9 cellular contexts compared by ENCODE assay signal in genomic region chr9:99259231-99259918, GRCh38. TPM values are rescaled to one million over a fixed set of nuclear protein-coding genes. Genes with fewer than 3 reads are reported as not detected.
DNase-seq lines count a peak whose midpoint lies in the region; ATAC-seq, FAIRE-seq and TF ChIP-seq lines count a peak whose summit lies in the region.
"Had no signal": no experiment of that assay in that cellular context is flagged by ENCODE, and none has a peak within 500 bp of the region (broad histone marks: within the 10 kb centered on the region; RNA-seq: fewer than 3 reads in every experiment).

No MANE protein-coding gene starts in this region.

- H3K9me3 Mint-ChIP-seq in chondrocyte (ENCODE audit: low read depth) = no peaks in the 10 kb centered on the region

- CTCF ChIA-PET in AG04449 (lab: Yijun Ruan, JAX) = interaction anchor here (0.8 to 2.2 kb wide), 4 partner anchors 10 to 751 kb away, joined by 3 to 7 read pairs (median 3); no protein-coding TSS in a partner anchor

- peaks cover 9% of the 10 kb centered on the region for H3K27me3 Mint-ChIP-seq in T-helper 17 cell
- H3K27me3 Mint-ChIP-seq in chondrocyte (ENCODE audit: low read depth) = no peaks in the 10 kb centered on the region

- H3K4me3 Mint-ChIP-seq in T-helper 17 cell (no peak overlapping the region), chondrocyte (ENCODE audit: unreplicated experiment) (peak overlapping the region; percentile 51)

- no peak for DNase-seq in AG04449 (ENCODE audit: low read depth, low spot score)
- peak; percentile 40 for DNase-seq in H7
- peak; percentile 10 to 14 (median 12) for DNase-seq in T-helper 17 cell
- peak; percentile 91 for DNase-seq in chondrocyte (ENCODE audit: low spot score)
- DNase-seq in left kidney (ENCODE audit: low read depth, low spot score) = peak; percentile 76
- peak; percentile 38 for DNase-seq in stimulated activated CD4-positive, alpha-beta T cell treated with anti-CD3 and anti-CD28 coated beads, Interleukin-4, amount 100 ng/mL, for 1 hour
- DNase-seq in RCC 7860 (ENCODE audit: low spot score) = no peak
- no peak for DNase-seq in UCSD-AML1 (lab: John Stamatoyannopoulos, UW; ENCODE audit: unreplicated experiment)

- H3K9me3 ChIP-seq in T-helper 17 cell (ENCODE audit: control insufficient read depth, low read length, poor library complexity, severe bottlenecking) = no peaks in the 10 kb centered on the region

- H3K36me3 Mint-ChIP-seq in T-helper 17 cell (ENCODE audit: low read depth) = peaks cover 5% of the 10 kb centered on the region
- H3K36me3 Mint-ChIP-seq in chondrocyte (ENCODE audit: low read depth) = peaks cover 2% of the 10 kb centered on the region

- no peak for FAIRE-seq in RCC 7860 (lab: Jason Lieb, UNC)
- FAIRE-seq: G401.6 had no signal

- TF ChIP-seq CTCF in AG04449 (IDR thresholded peaks at IDR 0.05; ENCODE audit: insufficient read depth, low read length, missing control alignments) (no peak), chondrocyte (IDR thresholded peaks at IDR 0.05) (no peak)

- H3K27me3 ChIP-seq in H7 (ENCODE audit: control insufficient read depth, insufficient read depth, low read length) = no peaks in the 10 kb centered on the region

- H3K36me3 ChIP-seq in H7 (replicated peaks; ENCODE audit: control insufficient read depth, insufficient read depth, low read length) = no peaks in the 10 kb centered on the region

- H3K4me1 Mint-ChIP-seq in T-helper 17 cell (peaks cover 10% of the 10 kb centered on the region), chondrocyte (ENCODE audit: low read depth) (peaks cover 5% of the 10 kb centered on the region)

- peak overlapping the region; percentile 86 for H3K27ac Mint-ChIP-seq in T-helper 17 cell
- H3K27ac Mint-ChIP-seq in chondrocyte (ENCODE audit: unreplicated experiment) = no peak overlapping the region

- POLR2A ChIA-PET in AG04449 (lab: Yijun Ruan, JAX) = no interaction called here

- H3K4me3 ChIP-seq in AG04449 (ENCODE audit: low read depth, low read length) (peak overlapping the region; percentile 30), H7 (ENCODE audit: insufficient read depth, low read depth, low read length) (no peak overlapping the region)

- peak; percentile 92 for ATAC-seq in T-helper 17 cell

RNA-seq across cellular contexts. Expression of gene SEC61B, which starts 37.3 kb away (rescaled TPM):
- 115 and 150 TPM in 2 replicates for total RNA-seq in H7 (2014; rRNA removed; shearing (Covaris generic))
- 10 to 100 TPM; 84.9 to 95.0 TPM for total RNA-seq in T-helper 17 cell
- total RNA-seq in chondrocyte = 167 to 218 TPM (median 181 TPM) in 3 replicates

RNA-seq across cellular contexts. Expression of gene ALG2, which starts 37.6 kb away (rescaled TPM):
- total RNA-seq in H7 (2014; rRNA removed; shearing (Covaris generic)) = 32.6 and 35.2 TPM in 2 replicates
- total RNA-seq in T-helper 17 cell (10 to 100 TPM; 17.9 to 19.5 TPM), chondrocyte (32.2 to 34.3 TPM (median 33.9 TPM) in 3 replicates)

Comparison
In these comparisons a context has a peak if more than half of its experiments do, and no peak if none do; other contexts are left out.
1. DNase-seq: peak in H7 (single experiment), T-helper 17 cell (3 of 3), chondrocyte (single experiment), left kidney (single experiment) and stimulated activated CD4-positive, alpha-beta T cell treated with anti-CD3 and anti-CD28 coated beads, Interleukin-4, amount 100 ng/mL, for 1 hour (single experiment); none in AG04449 (single experiment), RCC 7860 (single experiment) and UCSD-AML1 (single experiment).